ENCODE assay signal across 1 cellular context in the genomic region with DNA sequence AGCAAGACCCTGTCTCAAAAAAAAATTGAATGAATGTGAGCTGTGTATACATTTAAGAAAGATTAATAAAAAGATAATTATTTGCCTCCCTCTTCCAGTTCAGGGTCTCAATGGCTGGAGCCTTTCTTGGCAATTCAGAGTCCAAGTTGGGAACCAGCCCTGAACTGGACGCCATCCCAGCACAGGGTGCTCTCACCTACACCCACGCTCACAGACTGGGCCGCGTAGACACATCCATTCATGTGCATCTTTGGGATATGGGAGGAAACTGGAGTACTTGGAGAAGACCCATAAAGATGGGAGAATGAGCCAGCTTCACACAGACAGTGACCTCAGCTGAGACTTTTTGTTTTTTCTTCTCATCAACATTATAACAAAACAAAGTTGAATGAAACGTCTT.
TF ChIP-seq lines count a peak whose summit lies in the region.

No MANE protein-coding gene starts in this region.

TF ChIP-seq in GM12878, 131 proteins besides CTCF, POLR2A, EP300 and RAD21:
- TF ChIP-seq POLR2AphosphoS5 (IDR thresholded peaks at IDR 0.05; ENCODE audit: low read length) (peak; percentile 40; the same call in 1 of the 2 replicates), HCFC1 (IDR thresholded peaks at IDR 0.05; ENCODE audit: low read length) (no peak), IRF4 (IDR thresholded peaks at IDR 0.05; ENCODE audit: low read depth, low read length) (no peak), CBFB (IDR thresholded peaks at IDR 0.05; ENCODE audit: low read depth) (no peak)
- TF ChIP-seq, protein P1, sequence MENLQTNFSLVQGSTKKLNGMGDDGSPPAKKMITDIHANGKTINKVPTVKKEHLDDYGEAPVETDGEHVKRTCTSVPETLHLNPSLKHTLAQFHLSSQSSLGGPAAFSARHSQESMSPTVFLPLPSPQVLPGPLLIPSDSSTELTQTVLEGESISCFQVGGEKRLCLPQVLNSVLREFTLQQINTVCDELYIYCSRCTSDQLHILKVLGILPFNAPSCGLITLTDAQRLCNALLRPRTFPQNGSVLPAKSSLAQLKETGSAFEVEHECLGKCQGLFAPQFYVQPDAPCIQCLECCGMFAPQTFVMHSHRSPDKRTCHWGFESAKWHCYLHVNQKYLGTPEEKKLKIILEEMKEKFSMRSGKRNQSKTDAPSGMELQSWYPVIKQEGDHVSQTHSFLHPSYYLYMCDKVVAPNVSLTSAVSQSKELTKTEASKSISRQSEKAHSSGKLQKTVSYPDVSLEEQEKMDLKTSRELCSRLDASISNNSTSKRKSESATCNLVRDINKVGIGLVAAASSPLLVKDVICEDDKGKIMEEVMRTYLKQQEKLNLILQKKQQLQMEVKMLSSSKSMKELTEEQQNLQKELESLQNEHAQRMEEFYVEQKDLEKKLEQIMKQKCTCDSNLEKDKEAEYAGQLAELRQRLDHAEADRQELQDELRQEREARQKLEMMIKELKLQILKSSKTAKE (IDR thresholded peaks at IDR 0.05; ENCODE audit: low read depth, poor library complexity, severe bottlenecking): no peak
